In the genomic region with DNA sequence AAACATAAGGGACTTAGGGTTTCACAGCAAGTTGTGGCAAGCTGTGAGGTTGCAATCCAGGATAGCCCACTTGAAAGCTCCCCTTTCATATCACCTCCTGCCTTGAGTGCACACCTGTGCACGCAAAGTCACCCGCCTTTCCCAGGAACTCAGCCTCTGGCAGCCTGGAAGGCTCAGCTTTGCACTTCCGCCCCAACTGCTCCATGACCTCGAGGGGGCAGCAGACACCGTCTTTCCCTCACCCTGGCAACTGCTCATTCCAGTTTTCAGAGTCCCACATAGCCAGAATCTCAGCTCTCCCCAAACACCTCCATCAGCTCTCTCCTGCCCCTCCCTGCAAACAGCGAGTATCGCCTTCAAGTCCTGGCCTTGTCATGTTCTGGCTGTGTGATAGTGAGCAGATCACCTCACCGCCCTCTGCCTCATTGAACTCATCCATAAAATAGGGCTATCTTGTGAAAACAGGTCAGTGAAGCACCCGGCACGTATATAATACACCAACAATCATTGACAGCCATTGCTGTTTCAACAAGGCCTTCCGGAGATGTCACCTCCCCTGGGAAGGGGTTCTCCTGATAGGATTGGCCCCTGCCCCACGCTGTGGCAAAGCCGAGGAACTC, we compare ENCODE assay signal across 7 cellular contexts. TPM values are rescaled to one million over a fixed set of nuclear protein-coding genes. Genes with fewer than 3 reads are reported as not detected.
DNase-seq lines count a peak whose midpoint lies in the region; ATAC-seq and TF ChIP-seq lines count a peak whose summit lies in the region.

No MANE protein-coding gene starts in this region.

- H3K4me1 ChIP-seq in adrenal gland (replicated peaks in 1 of 2) = peaks cover 11 to 24% of the 10 kb centered on the region in 2 donors
- peaks cover 36% of the 10 kb centered on the region for H3K4me1 ChIP-seq in left ventricle myocardium inferior

- 30 to 38% (median 34%) methylated on average over 13 of the region's 13 CpGs for WGBS in adrenal gland, 4 donors

- H3K36me3 ChIP-seq in adrenal gland (replicated peaks in 1 of 2) = no peaks in the 10 kb centered on the region
- H3K36me3 ChIP-seq in left ventricle myocardium inferior = no peaks in the 10 kb centered on the region

- no peaks in the 10 kb centered on the region for H3K9me3 Mint-ChIP-seq in T-helper 1 cell treated with Interleukin-12 subunit alpha and Interleukin-12 subunit beta and Interleukin-4 antibody, amounts not matched to agents 30 μg/mL and 1 μg/mL, for 36 hours

- no peak for ATAC-seq in GM19023 (IDR thresholded peaks at IDR 0.05; ENCODE audit: unreplicated experiment)

- intact Hi-C loops in adrenal gland (cut with DNase I) = loop anchor here (2.0 to 10.0 kb wide), 5 partner anchors 150 to 320 kb away; a partner anchor contains a TSS
- intact Hi-C loops in left ventricle myocardium inferior (cut with micrococcal nuclease) = loop anchor here (5.0 kb wide), 2 partner anchors 150 to 320 kb away; no protein-coding TSS in a partner anchor

- in situ Hi-C loops in GM13977 (cut with MboI; ENCODE audit: low pct_unique_long_range_greater_than_20kb, low sequenced_read_pairs, unreplicated experiment) = loop anchor here (5.0 to 10.0 kb wide), 2 partner anchors 150 to 313 kb away; no protein-coding TSS in a partner anchor

- H3K4me1 Mint-ChIP-seq in T-helper 1 cell treated with Interleukin-12 subunit alpha and Interleukin-12 subunit beta and Interleukin-4 antibody, amounts not matched to agents 30 μg/mL and 1 μg/mL, for 36 hours (ENCODE audit: low read depth) = peaks cover 37% of the 10 kb centered on the region

- peaks cover 3% of the 10 kb centered on the region for H3K27me3 Mint-ChIP-seq in T-helper 1 cell treated with Interleukin-12 subunit alpha and Interleukin-12 subunit beta and Interleukin-4 antibody, amounts not matched to agents 30 μg/mL and 1 μg/mL, for 36 hours (ENCODE audit: low read depth)

- H3K27ac Mint-ChIP-seq in T-helper 1 cell treated with Interleukin-12 subunit alpha and Interleukin-12 subunit beta and Interleukin-4 antibody, amounts not matched to agents 30 μg/mL and 1 μg/mL, for 36 hours = peak overlapping the region; percentile 16

- H3K36me3 Mint-ChIP-seq in T-helper 1 cell treated with Interleukin-12 subunit alpha and Interleukin-12 subunit beta and Interleukin-4 antibody, amounts not matched to agents 30 μg/mL and 1 μg/mL, for 36 hours (ENCODE audit: low read depth) = no peaks in the 10 kb centered on the region

- peak; percentile 70 for DNase-seq in GM13977 (ENCODE audit: low spot score)
- peak; percentile 79 to 84 for DNase-seq in NCI-H187 (lab: John Stamatoyannopoulos, UW)
- DNase-seq in adrenal gland = peak; percentile 86 to 93 (median 87)
- DNase-seq in left ventricle myocardium inferior = peak; percentile 77
- peak; percentile 89 for DNase-seq in retina

- H3K9me3 ChIP-seq in adrenal gland (replicated peaks in 1 of 3) (no peaks in the 10 kb centered on the region), left ventricle myocardium inferior (replicated peaks) (no peaks in the 10 kb centered on the region)

- TF ChIP-seq POLR2A in adrenal gland (IDR thresholded peaks at IDR 0.05) = no peak

- TF ChIP-seq CTCF in GM13977 (IDR thresholded peaks at IDR 0.05; ENCODE audit: extremely low read depth, insufficient read depth, missing control alignments) = peak; percentile 97
- TF ChIP-seq CTCF in adrenal gland (IDR thresholded peaks at IDR 0.05) = peak; percentile 73 to 97 (median 95)
- peak; percentile 95 for TF ChIP-seq CTCF in left ventricle myocardium inferior (IDR thresholded peaks at IDR 0.05; ENCODE audit: borderline replicate concordance)

- H3K4me3 ChIP-seq in adrenal gland = no peak overlapping the region
- no peak overlapping the region for H3K4me3 ChIP-seq in left ventricle myocardium inferior

- H3K27ac ChIP-seq in adrenal gland = no peak overlapping the region
- H3K27ac ChIP-seq in left ventricle myocardium inferior (replicated peaks) = no peak overlapping the region

- no peaks in the 10 kb centered on the region for H3K27me3 ChIP-seq in adrenal gland
- H3K27me3 ChIP-seq in left ventricle myocardium inferior (ENCODE audit: low read depth) = peaks cover 7% of the 10 kb centered on the region

- H3K4me3 Mint-ChIP-seq in T-helper 1 cell treated with Interleukin-12 subunit alpha and Interleukin-12 subunit beta and Interleukin-4 antibody, amounts not matched to agents 30 μg/mL and 1 μg/mL, for 36 hours = no peak overlapping the region

RNA-seq across cellular contexts. Expression of a gene that starts 32.2 kb away (rescaled TPM):
- 10 to 100 TPM; 25.5 to 47.8 (median 31.8) TPM for total RNA-seq in adrenal gland
- 10 to 100 TPM in 2 of 3 donors, 1 to 10 TPM in 1; 6.6 to 23.8 (median 10.2) TPM for polyA plus RNA-seq in adrenal gland
- total RNA-seq in left ventricle myocardium inferior = 23.4 TPM
